Comparison of ENCODE assay signal across 1 cellular context in the genomic region with DNA sequence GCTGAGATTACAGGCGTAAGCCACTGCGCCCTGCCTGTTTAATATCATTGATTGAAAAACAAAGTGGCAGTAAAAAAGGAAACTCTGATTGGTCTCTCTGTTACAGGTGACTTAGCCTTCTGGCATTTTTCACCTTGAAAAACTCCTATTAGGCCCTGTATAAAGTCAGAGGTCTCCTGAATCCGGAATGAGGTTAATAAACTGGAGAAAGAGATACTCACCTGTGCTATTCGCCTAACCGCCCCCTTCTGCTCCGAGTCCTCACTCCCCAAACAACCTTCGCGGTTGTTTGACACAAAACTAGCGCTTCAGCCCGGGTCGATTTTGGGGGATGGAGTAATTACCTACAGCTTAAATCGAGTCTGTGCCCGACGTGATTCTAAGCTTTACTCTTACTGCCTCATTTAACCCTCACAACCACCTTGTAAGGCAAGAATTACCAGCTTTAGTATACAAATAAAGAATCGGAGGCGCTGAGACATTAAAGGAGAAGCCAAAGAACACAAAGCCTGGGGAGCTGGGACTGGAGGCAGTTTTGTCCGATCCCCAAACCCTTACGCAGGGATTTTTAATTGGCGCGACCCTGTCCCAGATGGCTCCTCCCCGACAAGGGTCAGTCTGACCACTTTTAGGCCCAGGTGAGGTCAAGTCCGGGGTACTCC.
TF ChIP-seq lines count a peak whose summit lies in the region.

No MANE protein-coding gene starts in this region.

TF ChIP-seq in H1, 55 proteins besides CTCF, POLR2A, EP300 and RAD21:
- no peak for TF ChIP-seq GTF2F1 (IDR thresholded peaks at IDR 0.05; ENCODE audit: borderline replicate concordance, low read depth, low read length)
- TF ChIP-seq PHF8 (conservative IDR thresholded peaks at IDR 0.05; ENCODE audit: low read depth, low read length): peak; percentile 72
- TF ChIP-seq SP2 (IDR thresholded peaks at IDR 0.05; ENCODE audit: low read length): no peak
